Comparison of ENCODE assay signal across 11 cellular contexts in the genomic region with DNA sequence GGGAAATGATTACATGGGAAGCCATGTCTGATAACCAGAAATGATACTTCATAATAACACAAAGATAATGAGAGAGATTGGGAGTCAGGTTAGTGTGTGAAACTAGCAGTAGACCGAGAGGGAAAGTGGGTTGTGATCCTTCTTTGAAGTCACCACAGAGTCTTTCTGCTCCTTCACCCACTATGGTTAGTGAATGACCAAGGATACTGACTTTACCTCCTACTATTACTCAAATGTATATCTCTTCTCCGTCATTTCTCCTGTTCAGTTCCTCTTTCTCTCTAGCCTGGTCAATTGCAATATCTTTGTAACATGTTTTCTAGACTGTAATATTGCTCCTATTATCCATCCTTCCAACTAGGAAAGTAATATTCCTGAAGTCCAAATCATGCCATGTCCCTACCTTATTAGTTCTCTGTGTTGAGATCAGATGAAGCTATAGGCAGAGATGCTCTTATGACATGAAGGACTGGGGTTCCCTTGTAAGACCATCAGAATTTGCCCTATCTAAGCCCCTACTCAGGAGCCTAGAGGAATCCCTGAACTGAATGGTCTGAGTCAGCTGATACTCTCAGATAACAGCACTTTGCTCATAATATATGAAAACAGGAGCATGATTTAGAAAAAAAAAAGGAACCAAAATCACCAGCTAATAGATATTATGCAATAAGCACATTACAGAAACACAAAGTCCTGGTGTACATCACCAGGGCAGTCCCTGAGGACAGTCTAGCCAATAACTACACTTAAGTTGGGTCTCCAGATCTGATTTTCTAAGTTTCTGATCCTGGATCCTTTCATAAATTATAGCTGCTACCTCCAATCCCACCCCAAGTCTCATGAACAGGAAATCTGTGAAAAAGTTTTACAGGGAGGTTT.
DNase-seq lines count a peak whose midpoint lies in the region; ATAC-seq, FAIRE-seq and TF ChIP-seq lines count a peak whose summit lies in the region.
"Had no signal": no experiment of that assay in that cellular context is flagged by ENCODE, and none has a peak within 500 bp of the region (broad histone marks: within the 10 kb centered on the region; RNA-seq: fewer than 3 reads in every experiment).

No MANE protein-coding gene starts in this region.

- H3K27me3 ChIP-seq in keratinocyte (ENCODE audit: control insufficient read depth, extremely low read depth, insufficient read depth, low read length), result no peaks in the 10 kb centered on the region
- no peaks in the 10 kb centered on the region for H3K27me3 ChIP-seq in hepatocyte

- H3K4me1 Mint-ChIP-seq in activated naive CD4-positive, alpha-beta T cell treated with anti-CD3 and anti-CD28 coated beads for 36 hours (ENCODE audit: low read depth), result no peaks in the 10 kb centered on the region

- no peak overlapping the region for H3K27ac Mint-ChIP-seq in activated naive CD4-positive, alpha-beta T cell treated with anti-CD3 and anti-CD28 coated beads for 36 hours

- H3K4me1 ChIP-seq in keratinocyte (ENCODE audit: control insufficient read depth, extremely low read depth, insufficient read depth, low read length) (no peaks in the 10 kb centered on the region), hepatocyte (ENCODE audit: insufficient read depth) (peaks cover 9% of the 10 kb centered on the region)

- peaks cover 4% of the 10 kb centered on the region for H3K27me3 Mint-ChIP-seq in activated naive CD4-positive, alpha-beta T cell treated with anti-CD3 and anti-CD28 coated beads for 36 hours (ENCODE audit: low read depth)

- TF ChIP-seq CTCF in keratinocyte (optimal IDR thresholded peaks at IDR 0.05 in 1 of 3, IDR thresholded peaks at IDR 0.05 in 1 of 3, conservative IDR thresholded peaks at IDR 0.05 in 1 of 3; ENCODE audit: extremely low read depth in 1 of 3, insufficient read depth in 2 of 3, low read length in 3 of 3), result no peak
- TF ChIP-seq CTCF in hepatocyte (IDR thresholded peaks at IDR 0.05; ENCODE audit: poor library complexity), result no peak
- no peak for TF ChIP-seq CTCF in lower leg skin (IDR thresholded peaks at IDR 0.05)

- H3K4me3 ChIP-seq in keratinocyte (ENCODE audit: control insufficient read depth in 2 of 3, extremely low read depth in 1 of 3, insufficient read depth in 2 of 3, low read depth in 1 of 3, low read length in 3 of 3), result no peak overlapping the region
- H3K4me3 ChIP-seq in hepatocyte, result no peak overlapping the region
- H3K4me3 ChIP-seq in lower leg skin (ENCODE audit: low read depth, poor library complexity, severe bottlenecking), result no peak overlapping the region
- H3K4me3 ChIP-seq: thoracic aorta had no signal

- no peaks in the 10 kb centered on the region for H3K36me3 ChIP-seq in keratinocyte (ENCODE audit: control insufficient read depth in 2 of 2, extremely low read depth in 1 of 2, insufficient read depth in 2 of 2, low read length in 2 of 2)
- no peaks in the 10 kb centered on the region for H3K36me3 ChIP-seq in hepatocyte (replicated peaks; ENCODE audit: insufficient read depth, low read depth)
- H3K36me3 ChIP-seq: thoracic aorta had no signal

- H2AFZ ChIP-seq in keratinocyte (ENCODE audit: control insufficient read depth, low read length) (no peak overlapping the region), hepatocyte (no peak overlapping the region)

- no peaks in the 10 kb centered on the region for H3K36me3 Mint-ChIP-seq in activated naive CD4-positive, alpha-beta T cell treated with anti-CD3 and anti-CD28 coated beads for 36 hours (ENCODE audit: low read depth)

- H4K20me1 ChIP-seq in keratinocyte (ENCODE audit: control insufficient read depth, extremely low read depth, insufficient read depth, low read length) (no peaks in the 10 kb centered on the region), hepatocyte (ENCODE audit: insufficient read depth, poor library complexity, severe bottlenecking) (no peaks in the 10 kb centered on the region)

- no peaks in the 10 kb centered on the region for H3K9me3 Mint-ChIP-seq in activated naive CD4-positive, alpha-beta T cell treated with anti-CD3 and anti-CD28 coated beads for 36 hours

- no peaks in the 10 kb centered on the region for H3K79me2 ChIP-seq in keratinocyte (ENCODE audit: control insufficient read depth, insufficient read depth, low read length)
- H3K79me2 ChIP-seq in hepatocyte, result no peaks in the 10 kb centered on the region

- no peak overlapping the region for H3K9ac ChIP-seq in keratinocyte (ENCODE audit: control insufficient read depth, extremely low read depth, insufficient read depth, low read length)

- H3K9me1 ChIP-seq in keratinocyte (ENCODE audit: control insufficient read depth, extremely low read depth, insufficient read depth, low read length), result no peaks in the 10 kb centered on the region

- peak; percentile 43 for FAIRE-seq in keratinocyte (lab: Jason Lieb, UNC)

- ATAC-seq in GM18861 (IDR thresholded peaks at IDR 0.05; ENCODE audit: unreplicated experiment) (peak; percentile 64), GM21529 (IDR thresholded peaks at IDR 0.05; ENCODE audit: unreplicated experiment) (peak; percentile 85), HG03354 (IDR thresholded peaks at IDR 0.05; ENCODE audit: poor library complexity, severe bottlenecking, unreplicated experiment) (peak; percentile 73)

- intact Hi-C loops in lower leg skin (cut with DNase I; ENCODE audit: low total_unique reads), result no loop called here
- intact Hi-C loops in activated naive CD4-positive, alpha-beta T cell treated with anti-CD3 and anti-CD28 coated beads for 36 hours (cut with micrococcal nuclease), result no loop called here

- dilution Hi-C loops in keratinocyte (cut with MboI; ENCODE audit: extremely low pct_ligation_motif_present, low sequenced_read_pairs), result loop anchor here (25.0 kb wide), 1 partner anchor 329 kb away; no protein-coding TSS in a partner anchor

- H3K9me3 ChIP-seq in keratinocyte (ENCODE audit: control insufficient read depth, low read depth, low read length), result no peaks in the 10 kb centered on the region
- H3K9me3 ChIP-seq in hepatocyte (ENCODE audit: low read depth), result no peaks in the 10 kb centered on the region
- H3K9me3 ChIP-seq: thoracic aorta had no signal

- H3K27ac ChIP-seq in keratinocyte (ENCODE audit: control insufficient read depth, insufficient read depth, low read length) (no peak overlapping the region), hepatocyte (no peak overlapping the region)
- H3K27ac ChIP-seq: thoracic aorta had no signal

- H3K4me3 Mint-ChIP-seq in activated naive CD4-positive, alpha-beta T cell treated with anti-CD3 and anti-CD28 coated beads for 36 hours, result no peak overlapping the region

- H3K4me2 ChIP-seq in keratinocyte (ENCODE audit: control insufficient read depth, extremely low read depth, insufficient read depth, low read depth, low read length) (no peak overlapping the region), hepatocyte (no peak overlapping the region)

- CTCF ChIA-PET in activated naive CD4-positive, alpha-beta T cell treated with anti-CD3 and anti-CD28 coated beads for 36 hours (lab: Charles Lee), result interaction anchor here (0.6 to 1.1 kb wide), 2 partner anchors 242 to 407 kb away, joined by 4 read pairs; no protein-coding TSS in a partner anchor

- no peaks in the 10 kb centered on the region for H3K9me2 ChIP-seq in hepatocyte (replicated peaks; ENCODE audit: insufficient read depth)

- DNase-seq in keratinocyte (ENCODE audit: low read depth, low spot score) (no peak), hepatocyte (ENCODE audit: low spot score) (no peak), KG1 (lab: John Stamatoyannopoulos, UW) (no peak), lower leg skin (ENCODE audit: low spot score in 2 of 2) (no peak)
- no peak for DNase-seq in activated naive CD4-positive, alpha-beta T cell treated with anti-CD3 and anti-CD28 coated beads for 36 hours
- DNase-seq: glutamatergic neuron, NCI-H2107 had no signal

- WGBS in hepatocyte (ENCODE audit: low lambda C conversion rate, missing lambda C conversion rate), result 95% methylated on average over 2 of the region's 2 CpGs
- WGBS in lower leg skin, 2 donors, result 86 to 88% methylated on average over 2 of the region's 2 CpGs

- no peak for TF ChIP-seq POLR2A in lower leg skin (IDR thresholded peaks at IDR 0.05)
